ENCODE assay signal across 8 cellular contexts in the genomic region with DNA sequence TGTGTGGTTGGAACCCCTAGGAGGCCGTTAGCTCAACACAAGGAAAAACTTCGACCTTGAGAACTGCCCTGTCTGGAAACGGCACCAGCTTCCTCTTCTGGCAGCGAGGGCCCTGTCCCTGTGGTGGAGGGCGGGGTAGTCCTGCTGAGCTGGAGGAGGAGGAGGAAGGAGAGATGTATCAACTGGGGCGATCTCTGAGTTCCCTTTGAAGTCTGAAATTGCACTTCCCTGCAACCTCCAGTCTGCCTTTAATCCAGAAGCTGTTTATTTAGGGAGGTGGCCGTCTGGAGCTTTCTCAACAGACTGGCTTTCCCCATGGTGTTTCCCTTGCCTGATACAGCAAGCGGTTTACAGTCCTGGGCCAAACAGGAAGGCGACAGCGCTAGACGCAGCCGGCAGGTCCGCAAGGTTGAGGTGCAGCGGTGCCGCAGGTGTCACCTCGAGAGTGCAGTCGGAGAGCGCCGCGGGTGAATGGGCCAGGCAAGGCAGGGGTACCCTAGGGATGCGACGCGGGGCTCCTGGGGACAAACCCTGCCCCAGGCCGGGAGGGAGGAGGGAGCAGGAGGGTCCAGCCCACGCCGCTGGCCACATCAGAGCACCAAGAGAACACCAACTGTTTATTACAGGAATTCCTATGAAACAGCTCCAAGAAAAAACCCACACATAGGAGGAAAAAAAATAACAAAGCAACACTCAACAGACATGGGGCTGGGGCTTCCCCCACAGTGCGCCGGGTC. TPM values are rescaled to one million over a fixed set of nuclear protein-coding genes. Genes with fewer than 3 reads are reported as not detected.
A peak's percentile ranks its signal among the peaks of the same experiment; 100 is the strongest.
DNase-seq lines count a peak whose midpoint lies in the region; ATAC-seq, FAIRE-seq and TF ChIP-seq lines count a peak whose summit lies in the region.

No MANE protein-coding gene starts in this region.

- TF ChIP-seq CTCF in AG04450 (IDR thresholded peaks at IDR 0.05; ENCODE audit: low read depth, low read length) (no peak), brain (conservative IDR thresholded peaks at IDR 0.05) (no peak)

- H3K9me3 ChIP-seq in AG04450 (ENCODE audit: control insufficient read depth, insufficient read depth, low read length) = no peaks in the 10 kb centered on the region
- no peaks in the 10 kb centered on the region for H3K9me3 ChIP-seq in small intestine (ENCODE audit: control insufficient read depth, low read depth)
- no peaks in the 10 kb centered on the region for H3K9me3 ChIP-seq in HAP-1

- H3K27me3 Mint-ChIP-seq in brain = peaks cover 15% of the 10 kb centered on the region

- no peak for ATAC-seq in GM18520 (IDR thresholded peaks at IDR 0.05; ENCODE audit: unreplicated experiment)

- no peak for DNase-seq in AG04450 (ENCODE audit: low read depth, low spot score)
- no peak for DNase-seq in GM18507 (ENCODE audit: extremely low spot score, insufficient read length, low read depth)
- DNase-seq in SIG-M5 (lab: John Stamatoyannopoulos, UW) = peak; percentile 72
- peak; percentile 38 for DNase-seq in iPS-NIHi11 (ENCODE audit: low spot score)
- DNase-seq in small intestine = peak; percentile 89
- DNase-seq in HAP-1 (ENCODE audit: low spot score in 2 of 2) = no peak

- H3K27me3 ChIP-seq in AG04450 (ENCODE audit: control insufficient read depth, insufficient read depth, low read length) (no peaks in the 10 kb centered on the region), small intestine (ENCODE audit: control insufficient read depth in 2 of 2, insufficient read depth in 2 of 2, low read length in 2 of 2) (no peaks in the 10 kb centered on the region), HAP-1 (ENCODE audit: low read depth) (no peaks in the 10 kb centered on the region)

- H3K4me1 ChIP-seq in small intestine (ENCODE audit: control insufficient read depth in 2 of 2, insufficient read depth in 1 of 2, low read depth in 1 of 2, low read length in 1 of 2) = peaks cover 0 to 6% of the 10 kb centered on the region in 2 donors
- no peaks in the 10 kb centered on the region for H3K4me1 ChIP-seq in HAP-1

- H3K27ac ChIP-seq in AG04450 (ENCODE audit: low read depth, low read length) (peak overlapping the region; percentile 68), small intestine (ENCODE audit: low read depth in 1 of 2, low read length in 1 of 2) (peak overlapping the region; percentile 39 to 86)

- H3K36me3 ChIP-seq in small intestine (ENCODE audit: control insufficient read depth in 2 of 2, insufficient read depth in 2 of 2, low read length in 2 of 2) (no peaks in the 10 kb centered on the region), HAP-1 (replicated peaks) (no peaks in the 10 kb centered on the region)

- peaks cover 14% of the 10 kb centered on the region for H3K36me3 Mint-ChIP-seq in brain

- in situ Hi-C loops in HAP-1 (cut with MboI; ENCODE audit: low sequenced_read_pairs) = no loop called here

- H3K4me3 ChIP-seq in AG04450 (ENCODE audit: low read depth, low read length) (peak overlapping the region; percentile 52), small intestine (ENCODE audit: low read depth in 1 of 2, low read length in 2 of 2) (peak overlapping the region in 1 of 2 donors; percentile 46), HAP-1 (no peak overlapping the region)

- H3K4me3 Mint-ChIP-seq in brain = peak overlapping the region in 4 of 5 experiments; percentile 69 to 80 (median 78)

- H3K9me3 Mint-ChIP-seq in brain = peaks cover 0 to 3% (median 0%) of the 10 kb centered on the region in 5 experiments

- peak overlapping the region; percentile 56 to 92 (median 63) for H3K27ac Mint-ChIP-seq in brain

- FAIRE-seq in GM18507 (lab: Jason Lieb, UNC) = peak; percentile 18
- FAIRE-seq in small intestine (lab: Jason Lieb, UNC) = no peak

- POLR2A ChIA-PET in AG04450 (lab: Yijun Ruan, JAX) = interaction anchor here (0.5 to 4.6 kb wide), 14 partner anchors 9 to 782 kb away, joined by 3 to 43 read pairs (median 4); a partner anchor contains a TSS

- CTCF ChIA-PET in AG04450 (lab: Charles Lee) = interaction anchor here (0.6 to 17.7 kb wide), 13 partner anchors 9 to 253 kb away, joined by 3 to 661 read pairs (median 5); a partner anchor contains a TSS

- 1 to 2% (median 2%) methylated on average over 23 to 28 of the region's 28 CpGs for WGBS in small intestine, 3 donors

- H3K4me1 Mint-ChIP-seq in brain = peaks cover 45% of the 10 kb centered on the region

RNA-seq across cellular contexts. Expression of a gene that starts 11.3 kb away (rescaled TPM):
- polyA plus RNA-seq in AG04450 (2011; rRNA removed) (27.5 and 34.1 TPM in 2 replicates), brain (ENCODE audit: insufficient read depth, low read depth, low replicate concordance) (58.5 TPM), small intestine (10 to 100 TPM; 15.4 to 49.8 (median 15.9) TPM)
- 13.6 and 26.1 TPM in 2 replicates for polyA minus RNA-seq in AG04450 (2011; rRNA and poly(A)+ RNA removed)

Comparison
In these comparisons a context has a peak if more than half of its experiments do, and no peak if none do; other contexts are left out.
1. DNase-seq: peak in SIG-M5 (single experiment), iPS-NIHi11 (single experiment) and small intestine (single experiment); none in AG04450 (single experiment), GM18507 (single experiment) and HAP-1 (0 of 2).